In genomic region chr7:158818325-158819213, GRCh38 we compare ENCODE assay signal across 8 cellular contexts. TPM values are rescaled to one million over a fixed set of nuclear protein-coding genes. Genes with fewer than 3 reads are reported as not detected.
A peak's percentile ranks its signal among the peaks of the same experiment; 100 is the strongest.
DNase-seq lines count a peak whose midpoint lies in the region; ATAC-seq and TF ChIP-seq lines count a peak whose summit lies in the region.

No MANE protein-coding gene starts in this region.

- H3K36me3 Mint-ChIP-seq in Calu3 (ENCODE audit: insufficient read depth, unreplicated experiment) = peaks cover 17% of the 10 kb centered on the region
- no peaks in the 10 kb centered on the region for H3K36me3 Mint-ChIP-seq in T-helper 17 cell (ENCODE audit: low read depth)

- H3K4me1 ChIP-seq in ascending aorta = peaks cover 33 to 75% of the 10 kb centered on the region in 2 donors
- H3K4me1 ChIP-seq in sigmoid colon = peaks cover 0 to 86% (median 78%) of the 10 kb centered on the region in 4 donors

- WGBS in sigmoid colon, 2 donors = 7 to 11% methylated on average over 15 of the region's 15 CpGs

- H3K27ac Mint-ChIP-seq in Calu3 (ENCODE audit: unreplicated experiment) (peak overlapping the region; percentile 96), T-helper 17 cell (peak overlapping the region; percentile 100)

- no peaks in the 10 kb centered on the region for H3K9me3 ChIP-seq in T-helper 17 cell (ENCODE audit: control insufficient read depth, low read length, poor library complexity, severe bottlenecking)
- no peaks in the 10 kb centered on the region for H3K9me3 ChIP-seq in ascending aorta
- no peaks in the 10 kb centered on the region for H3K9me3 ChIP-seq in sigmoid colon

- no peaks in the 10 kb centered on the region for H3K9me3 Mint-ChIP-seq in Calu3 (ENCODE audit: low read depth, unreplicated experiment)

- H3K4me1 Mint-ChIP-seq in Calu3 (ENCODE audit: low read depth, unreplicated experiment) (peaks cover 71% of the 10 kb centered on the region), T-helper 17 cell (peaks cover 71% of the 10 kb centered on the region)

- H3K27me3 ChIP-seq in HL-60 (ENCODE audit: insufficient read depth, poor library complexity, severe bottlenecking) (no peaks in the 10 kb centered on the region), ascending aorta (no peaks in the 10 kb centered on the region), sigmoid colon (no peaks in the 10 kb centered on the region)

- intact Hi-C loops in Calu3 (cut with micrococcal nuclease; ENCODE audit: unreplicated experiment) (loop anchor here (2.0 to 5.0 kb wide), 2 partner anchors 16 to 116 kb away; partner anchors contain the start of gene NCAPG2), ascending aorta (cut with DNase I) (loop anchor here (1.0 to 10.0 kb wide), 3 partner anchors 11 to 196 kb away; partner anchors contain the start of gene ESYT2), sigmoid colon (cut with DNase I) (no loop called here)

- H3K4me3 ChIP-seq in HL-60 (replicated peaks; ENCODE audit: insufficient read depth, low read length) (peak overlapping the region; percentile 38), ascending aorta (peak overlapping the region; percentile 41 to 57), sigmoid colon (peak overlapping the region in 3 of 4 donors; percentile 23 to 28 (median 25))

- BruUV-seq in Calu3 (replicated peaks; lab: Mats Ljungman, UMichigan) = TSS peak; percentile 94

- TF ChIP-seq CTCF in Calu3 (IDR thresholded peaks at IDR 0.05; ENCODE audit: unreplicated experiment) = no peak
- no peak for TF ChIP-seq CTCF in HL-60 (IDR thresholded peaks at IDR 0.05; ENCODE audit: insufficient read depth, low read length)
- no peak for TF ChIP-seq CTCF in ascending aorta (IDR thresholded peaks at IDR 0.05)
- no peak for TF ChIP-seq CTCF in sigmoid colon (IDR thresholded peaks at IDR 0.05)

- ATAC-seq in GM21367 (IDR thresholded peaks at IDR 0.05; ENCODE audit: unreplicated experiment) (peak; percentile 85), T-helper 17 cell (peak; percentile 82)

- H3K4me3 Mint-ChIP-seq in Calu3 (ENCODE audit: low read depth, unreplicated experiment) = peak overlapping the region; percentile 65
- peak overlapping the region; percentile 91 for H3K4me3 Mint-ChIP-seq in T-helper 17 cell

- CTCF ChIA-PET in Calu3 (lab: Charles Lee) = interaction anchor here (0.6 to 0.8 kb wide), 2 partner anchors 9 to 432 kb away, joined by 3 to 5 read pairs; no protein-coding TSS in a partner anchor

- DNase-seq in Calu3 (peak; percentile 93), HL-60 (ENCODE audit: low read depth in 1 of 2, low spot score in 1 of 2) (peak; percentile 50 to 55), T-helper 17 cell (peak; percentile 38 to 62 (median 60)), ascending aorta (ENCODE audit: low spot score in 2 of 2) (peak; percentile 86 to 97), hepatic stellate cell (ENCODE audit: low spot score) (peak; percentile 94), sigmoid colon (peak; percentile 92), putamen (ENCODE audit: low spot score) (no peak)

- peak in 2 of 4 donors; percentile 33 to 81 for TF ChIP-seq EP300 in sigmoid colon (IDR thresholded peaks at IDR 0.05)

- TF ChIP-seq POLR2A in sigmoid colon (IDR thresholded peaks at IDR 0.05) = peak in 1 of 2 donors; percentile 25

- no peaks in the 10 kb centered on the region for H3K36me3 ChIP-seq in ascending aorta
- H3K36me3 ChIP-seq in sigmoid colon = no peaks in the 10 kb centered on the region

- no peaks in the 10 kb centered on the region for H3K27me3 Mint-ChIP-seq in Calu3 (ENCODE audit: unreplicated experiment)
- H3K27me3 Mint-ChIP-seq in T-helper 17 cell = no peaks in the 10 kb centered on the region

- H3K27ac ChIP-seq in HL-60 (replicated peaks) (peak overlapping the region; percentile 80), ascending aorta (peak overlapping the region; percentile 89 to 95), sigmoid colon (peak overlapping the region; percentile 93 to 95 (median 94))

RNA-seq across cellular contexts. Expression of gene ESYT2, which starts 10.7 kb away (rescaled TPM):
- total RNA-seq in Calu3 (2022) = 61.2 and 66.6 TPM in 2 replicates
- 100 to 1,000 TPM; 104 to 113 TPM for total RNA-seq in T-helper 17 cell
- total RNA-seq in ascending aorta = 102 TPM
- 100 to 1,000 TPM; 105 to 127 (median 119) TPM for total RNA-seq in sigmoid colon
- 10 to 100 TPM in 2 of 3 donors, 1 to 10 TPM in 1; 6.9 to 38.6 (median 11.4) TPM for polyA plus RNA-seq in sigmoid colon

RNA-seq across cellular contexts. Expression of gene DYNC2I1, which starts 37.8 kb away (rescaled TPM):
- total RNA-seq in Calu3 (2022) = 10.5 and 13.0 TPM in 2 replicates
- total RNA-seq in T-helper 17 cell = 10 to 100 TPM; 12.4 to 15.0 TPM
- total RNA-seq in ascending aorta = 7.6 TPM
- total RNA-seq in sigmoid colon = 10 to 100 TPM; 22.1 to 35.3 (median 26.9) TPM
- 100 to 1,000 TPM in 1 of 3 donors, 1 to 10 TPM in 2; 8.7 to 107 (median 9.6) TPM for polyA plus RNA-seq in sigmoid colon
